In genomic region chr2:47088371-47089082, GRCh38 we compare ENCODE assay signal across 10 cellular contexts.
DNase-seq lines count a peak whose midpoint lies in the region; ATAC-seq, FAIRE-seq and TF ChIP-seq lines count a peak whose summit lies in the region.
"Had no signal": no experiment of that assay in that cellular context is flagged by ENCODE, and none has a peak within 500 bp of the region (broad histone marks: within the 10 kb centered on the region; RNA-seq: fewer than 3 reads in every experiment).

No MANE protein-coding gene starts in this region.

- H3K9ac ChIP-seq in H1 (replicated peaks in 1 of 4; ENCODE audit: extremely low read depth in 1 of 4, low read depth in 3 of 4, low read length in 3 of 4) = no peak overlapping the region

- no peak overlapping the region for H2BK5ac ChIP-seq in H1 (ENCODE audit: low read depth, low read length)

- TF ChIP-seq CTCF in AG09319 (IDR thresholded peaks at IDR 0.05; ENCODE audit: low read depth, low read length) = peak; percentile 11
- peak; percentile 24 for TF ChIP-seq CTCF in NB4 (IDR thresholded peaks at IDR 0.05; ENCODE audit: low read depth, low read length)
- peak; percentile 21 to 42 (median 32) for TF ChIP-seq CTCF in H1 (IDR thresholded peaks at IDR 0.05; ENCODE audit: control extremely low read depth in 1 of 3, insufficient read depth in 1 of 3, low read depth in 1 of 3, low read length in 3 of 3)
- TF ChIP-seq CTCF in activated CD8-positive, alpha-beta T cell treated with anti-CD3 and anti-CD28 coated beads for 36 hours (IDR thresholded peaks at IDR 0.05) = no peak

- H3K36me3 Mint-ChIP-seq in stimulated activated memory B cell treated with anti-CD40 and anti-IgM and Interleukin-4, amounts not matched to agents 10 μg/mL and 1 μg/mL and 100 μg/mL, for 72 hours = no peaks in the 10 kb centered on the region
- no peaks in the 10 kb centered on the region for H3K36me3 Mint-ChIP-seq in activated CD8-positive, alpha-beta T cell treated with anti-CD3 and anti-CD28 coated beads for 36 hours (ENCODE audit: low read depth)

- TF ChIP-seq POLR2A in NB4 (IDR thresholded peaks at IDR 0.05; ENCODE audit: extremely low read depth, insufficient read length) = no peak
- TF ChIP-seq POLR2A in H1 (IDR thresholded peaks at IDR 0.05; ENCODE audit: control extremely low read depth in 1 of 2, low read depth in 2 of 2, low read length in 2 of 2) = no peak
- TF ChIP-seq POLR2A in H54 (IDR thresholded peaks at IDR 0.05; ENCODE audit: low read depth, low read length) = no peak

- TF ChIP-seq EP300 in H1 (IDR thresholded peaks at IDR 0.05; ENCODE audit: borderline replicate concordance in 1 of 2, low read depth in 2 of 2, low read length in 2 of 2) = no peak

- no peak overlapping the region for H3K56ac ChIP-seq in H1 (replicated peaks; ENCODE audit: insufficient read length, low read depth, low read length)

- H3K79me1 ChIP-seq in H1 (ENCODE audit: low read depth, low read length) = no peaks in the 10 kb centered on the region

- no peaks in the 10 kb centered on the region; a peak in 2 of 7 replicates for H3K27me3 ChIP-seq in H1 (replicated peaks in 1 of 4; ENCODE audit: control insufficient read depth in 3 of 4, extremely low read depth in 1 of 4, insufficient read depth in 3 of 4, low read length in 3 of 4)

- WGBS in H1 (ENCODE audit: extremely low coverage in 1 of 2, insufficient coverage in 1 of 2, insufficient read length in 1 of 2, insufficient replicate concordance in 2 of 2, low coverage in 1 of 2, low lambda C conversion rate in 2 of 2, missing lambda C conversion rate in 1 of 2), 2 experiments = 82% methylated on average over 5 of the region's 5 CpGs; no CpG with 5 or more reads in 1 of the 2 experiments

- no peak overlapping the region for H2BK15ac ChIP-seq in H1 (ENCODE audit: low read length)

- no peak overlapping the region for H2BK12ac ChIP-seq in H1 (ENCODE audit: low read depth, low read length)

- H3K27ac Mint-ChIP-seq in stimulated activated memory B cell treated with anti-CD40 and anti-IgM and Interleukin-4, amounts not matched to agents 10 μg/mL and 1 μg/mL and 100 μg/mL, for 72 hours = no peak overlapping the region
- H3K27ac Mint-ChIP-seq in activated CD8-positive, alpha-beta T cell treated with anti-CD3 and anti-CD28 coated beads for 36 hours = no peak overlapping the region

- intact Hi-C loops in activated CD8-positive, alpha-beta T cell treated with anti-CD3 and anti-CD28 coated beads for 36 hours (cut with micrococcal nuclease) = no loop called here

- no peaks in the 10 kb centered on the region for H3K36me3 ChIP-seq in H1 (ENCODE audit: control insufficient read depth in 2 of 4, insufficient read depth in 4 of 4, low read length in 3 of 4)

- H3K4me3 Mint-ChIP-seq in stimulated activated memory B cell treated with anti-CD40 and anti-IgM and Interleukin-4, amounts not matched to agents 10 μg/mL and 1 μg/mL and 100 μg/mL, for 72 hours = no peak overlapping the region
- H3K4me3 Mint-ChIP-seq in activated CD8-positive, alpha-beta T cell treated with anti-CD3 and anti-CD28 coated beads for 36 hours = no peak overlapping the region

- H3K23ac ChIP-seq in H1 (ENCODE audit: insufficient read length) = no peak overlapping the region

- no peak overlapping the region for H2AK5ac ChIP-seq in H1 (ENCODE audit: low read depth, low read length)

- H2BK120ac ChIP-seq in H1 (replicated peaks; ENCODE audit: low read depth, low read length) = no peak overlapping the region

- H4K91ac ChIP-seq in H1 (replicated peaks; ENCODE audit: insufficient read length, low read length) = no peak overlapping the region

- DNase-seq in AG09319 (ENCODE audit: extremely low read depth, low read depth) (no peak), NB4 (ENCODE audit: low read depth) (no peak), H1 (ENCODE audit: low read depth in 1 of 2, low spot score in 2 of 2) (no peak), lung microvascular endothelial cell (ENCODE audit: low read depth in 2 of 2) (peak; percentile 92 to 97), H54 (ENCODE audit: insufficient read length, low spot score) (no peak)
- no peak for DNase-seq in activated CD4-positive, alpha-beta T cell treated with anti-CD3 and anti-CD28 coated beads, Interleukin-2, amount 50 U/mL, for 4 hours
- no peak for DNase-seq in activated CD8-positive, alpha-beta T cell treated with anti-CD3 and anti-CD28 coated beads for 36 hours
- DNase-seq: NCI-H446 treated with DMSO at 0.1 percent for 48 hours; stimulated activated CD8-positive, alpha-beta memory T cell treated with anti-CD3 and anti-CD28 coated beads, Interleukin-4, amount 100 ng/mL, for 48 hours had no signal

- ATAC-seq in stimulated activated memory B cell treated with anti-CD40 and anti-IgM and Interleukin-4, amounts not matched to agents 10 μg/mL and 1 μg/mL and 100 μg/mL, for 72 hours = no peak
- no peak for ATAC-seq in activated CD8-positive, alpha-beta T cell treated with anti-CD3 and anti-CD28 coated beads for 36 hours

- no peak overlapping the region for H4K5ac ChIP-seq in H1 (ENCODE audit: insufficient read length, low read depth, low read length)

- no peak overlapping the region for H3K27ac ChIP-seq in H1 (ENCODE audit: low read depth, low read length)

- POLR2A ChIA-PET in H1 (lab: Charles Lee; ENCODE audit: partially characterized antibody) = interaction anchor here (0.9 kb wide), 1 partner anchor 13 kb away, joined by 3 read pairs; no protein-coding TSS in a partner anchor
- POLR2A ChIA-PET in activated CD8-positive, alpha-beta T cell treated with anti-CD3 and anti-CD28 coated beads for 36 hours (lab: Charles Lee) = interaction anchor here (1.0 kb wide), 1 partner anchor 46 kb away, joined by 3 read pairs; no protein-coding TSS in a partner anchor

- peaks cover 21% of the 10 kb centered on the region for H3K4me1 Mint-ChIP-seq in stimulated activated memory B cell treated with anti-CD40 and anti-IgM and Interleukin-4, amounts not matched to agents 10 μg/mL and 1 μg/mL and 100 μg/mL, for 72 hours
- no peaks in the 10 kb centered on the region for H3K4me1 Mint-ChIP-seq in activated CD8-positive, alpha-beta T cell treated with anti-CD3 and anti-CD28 coated beads for 36 hours (ENCODE audit: low read depth)

- H3K9me3 ChIP-seq in H1 (ENCODE audit: insufficient read depth in 2 of 2, low read depth in 1 of 2, low read length in 1 of 2) = no peaks in the 10 kb centered on the region

- CTCF ChIA-PET in H1 (lab: Charles Lee; ENCODE audit: partially characterized antibody) = interaction anchor here (0.6 to 1.7 kb wide), 21 partner anchors 9 to 372 kb away, joined by 3 to 10 read pairs (median 4); partner anchors contain the start of gene STPG4
- CTCF ChIA-PET in activated CD8-positive, alpha-beta T cell treated with anti-CD3 and anti-CD28 coated beads for 36 hours (lab: Charles Lee) = interaction anchor here (1.6 kb wide), 1 partner anchor 42 kb away, joined by 3 read pairs; no protein-coding TSS in a partner anchor

- TF ChIP-seq RAD21 in H1 (IDR thresholded peaks at IDR 0.05 in 1 of 2, conservative IDR thresholded peaks at IDR 0.05 in 1 of 2; ENCODE audit: low read depth in 2 of 2, low read length in 2 of 2) = peak in 1 of 2 experiments; percentile 39; a peak in 2 of 4 replicates

- no peak overlapping the region for H2BK20ac ChIP-seq in H1 (ENCODE audit: low read length)

- H3K14ac ChIP-seq in H1 (ENCODE audit: insufficient read length) = no peak overlapping the region

- no peaks in the 10 kb centered on the region for H3K27me3 Mint-ChIP-seq in stimulated activated memory B cell treated with anti-CD40 and anti-IgM and Interleukin-4, amounts not matched to agents 10 μg/mL and 1 μg/mL and 100 μg/mL, for 72 hours
- H3K27me3 Mint-ChIP-seq in activated CD8-positive, alpha-beta T cell treated with anti-CD3 and anti-CD28 coated beads for 36 hours = no peaks in the 10 kb centered on the region

- H3K4me3 ChIP-seq in NB4 (ENCODE audit: low read depth, low read length) = no peak overlapping the region
- H3K4me3 ChIP-seq in H1 (ENCODE audit: extremely low read depth in 1 of 4, insufficient read depth in 2 of 4, low read depth in 3 of 4, low read length in 4 of 4) = no peak overlapping the region

- no peaks in the 10 kb centered on the region for H3K79me2 ChIP-seq in H1 (ENCODE audit: control insufficient read depth in 1 of 2, insufficient read depth in 2 of 2, low read length in 2 of 2)

- H3K4ac ChIP-seq in H1 (replicated peaks; ENCODE audit: insufficient read length, low read depth, low read length) = no peak overlapping the region

- no peaks in the 10 kb centered on the region for H3K23me2 ChIP-seq in H1 (ENCODE audit: low read depth, low read length)

- no peak overlapping the region for H2AFZ ChIP-seq in H1 (ENCODE audit: low read length)

- no peak overlapping the region for H3K4me2 ChIP-seq in H1 (ENCODE audit: insufficient read depth in 1 of 2, low read depth in 2 of 2, low read length in 2 of 2)

- H3K4me1 ChIP-seq in H1 (replicated peaks in 1 of 4; ENCODE audit: control insufficient read depth in 3 of 4, insufficient read depth in 4 of 4, low read length in 3 of 4) = peaks cover 0 to 6% (median 2%) of the 10 kb centered on the region in 4 experiments; a peak in 2 of 7 replicates

- H3K18ac ChIP-seq in H1 (ENCODE audit: extremely low read depth, low read length) = no peak overlapping the region

- FAIRE-seq in H1 (lab: Jason Lieb, UNC) = no peak
- no peak for FAIRE-seq in H54 (lab: Jason Lieb, UNC)

- H4K20me1 ChIP-seq in H1 (replicated peaks in 1 of 2; ENCODE audit: control insufficient read depth in 1 of 2, insufficient read depth in 2 of 2, low read length in 2 of 2) = peaks cover 0 to 2% of the 10 kb centered on the region in 2 experiments

- no peaks in the 10 kb centered on the region for H3K9me3 Mint-ChIP-seq in stimulated activated memory B cell treated with anti-CD40 and anti-IgM and Interleukin-4, amounts not matched to agents 10 μg/mL and 1 μg/mL and 100 μg/mL, for 72 hours
- no peaks in the 10 kb centered on the region for H3K9me3 Mint-ChIP-seq in activated CD8-positive, alpha-beta T cell treated with anti-CD3 and anti-CD28 coated beads for 36 hours

- no peak overlapping the region for H4K8ac ChIP-seq in H1 (ENCODE audit: extremely low read depth, insufficient read depth, low read length)

TF ChIP-seq in H1, 55 proteins besides CTCF, POLR2A, EP300 and RAD21 (continues in another document):
- TF ChIP-seq HDAC6 (IDR thresholded peaks at IDR 0.05; ENCODE audit: low read depth, low read length) (no peak), YY1 (IDR thresholded peaks at IDR 0.05; ENCODE audit: low read depth, low read length) (no peak), POLR2AphosphoS5 (IDR thresholded peaks at IDR 0.05; ENCODE audit: low read depth, low read length) (no peak), KDM5A (IDR thresholded peaks at IDR 0.05; ENCODE audit: low read length) (no peak), SUZ12 (IDR thresholded peaks at IDR 0.05; ENCODE audit: low read length) (no peak), TAF7 (optimal IDR thresholded peaks at IDR 0.05; ENCODE audit: borderline replicate concordance, low read depth, low read length) (no peak), BRCA1 (IDR thresholded peaks at IDR 0.05; ENCODE audit: low read depth, low read length) (no peak), RBBP5 (IDR thresholded peaks at IDR 0.05; ENCODE audit: borderline replicate concordance, low read depth, low read length) (no peak), BCL11A (IDR thresholded peaks at IDR 0.05; ENCODE audit: low read depth in 2 of 2, low read length in 2 of 2) (no peak), JUN (IDR thresholded peaks at IDR 0.05; ENCODE audit: low read depth, low read length) (no peak)

Comparison
In these comparisons a context has a peak if more than half of its experiments do, and no peak if none do; other contexts are left out.
1. DNase-seq: peak in lung microvascular endothelial cell (2 of 2); none in AG09319 (single experiment), NB4 (single experiment), H1 (0 of 2), H54 (single experiment), activated CD4-positive, alpha-beta T cell treated with anti-CD3 and anti-CD28 coated beads, Interleukin-2, amount 50 U/mL, for 4 hours (0 of 2) and activated CD8-positive, alpha-beta T cell treated with anti-CD3 and anti-CD28 coated beads for 36 hours (single experiment).